In genomic region chr4:184383497-184384055, GRCh38 we compare ENCODE assay signal across 8 cellular contexts.
DNase-seq lines count a peak whose midpoint lies in the region; ATAC-seq, FAIRE-seq and TF ChIP-seq lines count a peak whose summit lies in the region.

No MANE protein-coding gene starts in this region.

- H4K8ac ChIP-seq in neuronal stem cell (ENCODE audit: low read depth, low read length), result no peak overlapping the region

- H3K4ac ChIP-seq in neuronal stem cell (ENCODE audit: low read length), result no peak overlapping the region

- no peak overlapping the region for H3K9ac ChIP-seq in SU-DHL-6 (ENCODE audit: low read length)
- H3K9ac ChIP-seq in neuronal stem cell (ENCODE audit: low read depth, low read length, poor library complexity), result no peak overlapping the region

- H3K4me2 ChIP-seq in SU-DHL-6 (ENCODE audit: low read depth, low read length, poor library complexity, severe bottlenecking), result peak overlapping the region; percentile 56
- H3K4me2 ChIP-seq in neuronal stem cell (ENCODE audit: insufficient read depth, low read length, poor library complexity, severe bottlenecking), result no peak overlapping the region

- no peak overlapping the region for H2BK15ac ChIP-seq in neuronal stem cell (ENCODE audit: low read length)

- no peak overlapping the region for H2BK120ac ChIP-seq in neuronal stem cell (ENCODE audit: low read depth, low read length)

- H3K4me3 ChIP-seq in SU-DHL-6 (ENCODE audit: insufficient read depth, low read length, poor library complexity, severe bottlenecking), result peak overlapping the region; percentile 14
- H3K4me3 ChIP-seq in neuronal stem cell (ENCODE audit: low read length in 2 of 2), result no peak overlapping the region

- no peaks in the 10 kb centered on the region for H3K36me3 ChIP-seq in SU-DHL-6 (ENCODE audit: low read length)
- H3K36me3 ChIP-seq in neuronal stem cell (replicated peaks in 1 of 2; ENCODE audit: control insufficient read depth in 2 of 2, insufficient read depth in 2 of 2, low read length in 2 of 2), result peaks cover 0 to 30% of the 10 kb centered on the region in 2 donors

- DNase-seq in H54 (ENCODE audit: insufficient read length, low spot score) (peak; percentile 40), fibroblast of the conjunctiva (ENCODE audit: low read depth) (peak; percentile 85), sciatic nerve (ENCODE audit: low spot score) (no peak), Ammon's horn (ENCODE audit: low spot score) (no peak), KG1 (lab: John Stamatoyannopoulos, UW) (no peak), neuronal stem cell (ENCODE audit: low spot score) (no peak)

- no peaks in the 10 kb centered on the region for H3K79me1 ChIP-seq in neuronal stem cell (ENCODE audit: low read depth, low read length)

- peak; percentile 81 for ATAC-seq in sciatic nerve
- ATAC-seq in HG03378 (IDR thresholded peaks at IDR 0.05; ENCODE audit: unreplicated experiment), result no peak

- no peak overlapping the region for H3K18ac ChIP-seq in neuronal stem cell (ENCODE audit: low read length)

- H4K20me1 ChIP-seq in SU-DHL-6 (ENCODE audit: low read depth, low read length), result no peaks in the 10 kb centered on the region

- H3K9me2 ChIP-seq in SU-DHL-6 (replicated peaks; ENCODE audit: insufficient read depth, low read length), result no peaks in the 10 kb centered on the region

- no peak overlapping the region for H2AFZ ChIP-seq in SU-DHL-6 (ENCODE audit: low read depth, low read length, severe bottlenecking)
- H2AFZ ChIP-seq in neuronal stem cell (ENCODE audit: low read length), result no peak overlapping the region

- no peak overlapping the region for H2BK12ac ChIP-seq in neuronal stem cell (ENCODE audit: low read length)

- no CpG with 5 or more reads among the region's 8 CpGs for WGBS in neuronal stem cell (ENCODE audit: extremely low coverage in 2 of 2, insufficient read length in 2 of 2, insufficient replicate concordance in 1 of 2), 2 donors

- TF ChIP-seq CTCF in SU-DHL-6 (IDR thresholded peaks at IDR 0.05; ENCODE audit: insufficient read depth, low read length, poor library complexity, severe bottlenecking), result no peak

- peaks cover 20 to 30% of the 10 kb centered on the region in 2 donors for H3K4me1 ChIP-seq in neuronal stem cell (ENCODE audit: control insufficient read depth in 2 of 2, insufficient read depth in 1 of 2, low read depth in 1 of 2, low read length in 2 of 2)

- H2AK5ac ChIP-seq in neuronal stem cell (ENCODE audit: low read depth, low read length), result no peak overlapping the region

- FAIRE-seq in H54 (lab: Jason Lieb, UNC), result no peak

- no peaks in the 10 kb centered on the region for H3K79me2 ChIP-seq in SU-DHL-6 (ENCODE audit: insufficient read depth, low read length)

- H3F3A ChIP-seq in SU-DHL-6 (ENCODE audit: insufficient read depth), result 0 out of 2 replicates have a peak, but pooled peaks cover 3% of the 10 kb centered on the region

- TF ChIP-seq POLR2A in H54 (IDR thresholded peaks at IDR 0.05; ENCODE audit: low read depth, low read length), result no peak

- H3K23ac ChIP-seq in neuronal stem cell (ENCODE audit: low read depth, low read length, poor library complexity), result no peak overlapping the region

- H2BK5ac ChIP-seq in neuronal stem cell (ENCODE audit: low read length), result no peak overlapping the region

- H3K27ac ChIP-seq in SU-DHL-6 (ENCODE audit: low read depth, low read length), result no peak overlapping the region
- no peak overlapping the region for H3K27ac ChIP-seq in neuronal stem cell (replicated peaks; ENCODE audit: low read length)

- H3K27me3 ChIP-seq in SU-DHL-6 (ENCODE audit: low read length) (no peaks in the 10 kb centered on the region), neuronal stem cell (ENCODE audit: control insufficient read depth in 3 of 3, insufficient read depth in 3 of 3, low read depth in 1 of 3, low read length in 3 of 3) (no peaks in the 10 kb centered on the region)

- no peaks in the 10 kb centered on the region for H3K9me3 ChIP-seq in SU-DHL-6 (ENCODE audit: insufficient read depth, low read length)
- peaks cover 0 to 3% of the 10 kb centered on the region in 2 donors for H3K9me3 ChIP-seq in neuronal stem cell (replicated peaks in 1 of 2; ENCODE audit: control insufficient read depth in 2 of 2, insufficient read depth in 1 of 2, low read depth in 1 of 2, low read length in 2 of 2)

- intact Hi-C loops in sciatic nerve (cut with DNase I), result no loop called here

- H4K91ac ChIP-seq in neuronal stem cell (ENCODE audit: low read depth, low read length, poor library complexity), result no peak overlapping the region

- H3K14ac ChIP-seq in neuronal stem cell (ENCODE audit: low read length), result no peak overlapping the region

Comparison
In these comparisons a context has a peak if more than half of its experiments do, and no peak if none do; other contexts are left out.
1. DNase-seq: peak in H54 (single experiment) and fibroblast of the conjunctiva (single experiment); none in sciatic nerve (single experiment), Ammon's horn (single experiment), KG1 (single experiment) and neuronal stem cell (single experiment).